ENCODE assay signal across 7 cellular contexts in genomic region chr20:61994546-61994945, GRCh38.
"Had no signal": no experiment of that assay in that cellular context is flagged by ENCODE, and none has a peak within 500 bp of the region (broad histone marks: within the 10 kb centered on the region; RNA-seq: fewer than 3 reads in every experiment).

No MANE protein-coding gene starts in this region.

- H3K27ac Mint-ChIP-seq: GM23338 had no signal

- H3K4me1 Mint-ChIP-seq: GM23338, H9 had no signal

- H3K4me3 Mint-ChIP-seq: GM23338, H9 had no signal

- H2AFZ ChIP-seq: GM23338 had no signal

- ATAC-seq: GM23338, K562 had no signal

- FAIRE-seq: H1, H54, K562 had no signal

- H3K4me2 ChIP-seq: GM23338 had no signal

- H3K4me3 ChIP-seq: GM23338, K562 had no signal

- DNase-seq: H9, HCEC 1CT, IMR-90 had no signal
